ENCODE assay signal across 8 cellular contexts in the genomic region with DNA sequence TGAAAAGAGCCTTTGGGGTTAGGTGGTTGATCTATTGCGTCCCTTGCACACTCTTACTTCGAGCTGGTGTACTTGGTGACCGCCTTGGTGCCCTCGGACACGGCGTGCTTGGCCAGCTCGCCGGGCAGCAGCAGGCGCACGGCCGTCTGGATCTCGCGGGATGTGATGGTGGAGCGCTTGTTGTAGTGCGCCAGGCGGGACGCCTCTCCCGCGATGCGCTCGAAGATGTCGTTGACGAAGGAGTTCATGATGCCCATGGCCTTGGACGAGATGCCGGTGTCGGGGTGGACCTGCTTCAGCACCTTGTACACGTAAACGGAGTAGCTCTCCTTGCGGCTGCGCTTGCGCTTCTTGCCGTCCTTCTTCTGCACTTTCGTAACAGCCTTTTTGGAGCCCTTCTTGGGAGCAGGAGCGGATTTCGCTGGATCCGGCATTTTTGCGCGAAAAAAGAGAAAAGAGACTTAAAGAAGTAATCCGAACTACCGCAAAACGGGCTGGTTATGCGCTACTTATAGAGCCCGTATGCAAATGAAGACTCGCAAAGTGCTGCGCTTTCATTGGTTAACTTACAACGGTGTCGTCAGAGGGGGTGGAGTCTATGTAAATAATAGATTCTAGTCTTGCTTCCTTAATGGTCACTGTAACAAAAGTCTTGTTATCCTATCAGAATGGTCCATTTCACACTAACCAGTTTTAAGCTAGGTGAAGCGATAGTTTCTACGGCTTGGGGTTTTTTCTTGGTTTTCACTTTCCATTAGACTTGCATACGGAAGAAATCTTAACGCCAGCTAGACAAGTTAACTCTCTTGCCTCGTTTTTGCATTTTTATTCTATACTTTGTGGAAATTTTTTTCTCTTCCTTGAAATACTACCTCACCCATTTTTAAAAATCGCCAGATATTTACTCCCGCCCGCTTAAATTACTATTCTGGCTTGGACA. TPM values are rescaled to one million over a fixed set of nuclear protein-coding genes. Genes with fewer than 3 reads are reported as not detected.
DNase-seq lines count a peak whose midpoint lies in the region; ATAC-seq and TF ChIP-seq lines count a peak whose summit lies in the region.
"Not testable (repeated sequence)": the region's sequence is repeated elsewhere in the genome, so short reads cannot be mapped to it uniquely, and the experiment has no call there.

No MANE protein-coding gene starts in this region.

- H3K9ac ChIP-seq in IMR-90 (ENCODE audit: low read depth, low read length), result peak overlapping the region; percentile 24; the same call in 1 of the 2 replicates
- H3K9ac ChIP-seq in mucosa of rectum (ENCODE audit: low read depth in 1 of 2, low read length in 2 of 2), result peak overlapping the region; percentile 65 to 68

- CTCF ChIA-PET in IMR-90 (lab: Yijun Ruan, JAX); OCI-LY7 (lab: Charles Lee; ENCODE audit: unreplicated experiment): not testable (repeated sequence)

- 0% methylated on average over 1 of the region's 55 CpGs; no CpG with 5 or more reads in 1 of the 2 experiments for WGBS in IMR-90 (ENCODE audit: extremely low coverage in 2 of 2, insufficient read length in 1 of 2), 2 experiments

- H4K8ac ChIP-seq in IMR-90 (ENCODE audit: low read depth in 2 of 2, low read length in 2 of 2), result not testable (repeated sequence)

- H3K9me2 ChIP-seq in OCI-LY7 (ENCODE audit: insufficient read depth, low read length), result not testable (repeated sequence)

- TF ChIP-seq POLR2A in IMR-90 (IDR thresholded peaks at IDR 0.05; ENCODE audit: low read depth, low read length), result peak; percentile 68; the same call in 1 of the 2 replicates

- not testable (repeated sequence) for H3K56ac ChIP-seq in IMR-90 (ENCODE audit: extremely low read depth, insufficient read depth, low read length)

- BruUV-seq in IMR-90 (replicated peaks; lab: Mats Ljungman, UMichigan) (TSS peak; percentile 90), OCI-LY7 (replicated peaks; lab: Mats Ljungman, UMichigan) (TSS peak; percentile 95)

- in situ Hi-C loops in IMR-90 (cut with MboI; ENCODE audit: low sequenced_read_pairs), result not testable (repeated sequence)

- peak overlapping the region; percentile 68 for H2BK5ac ChIP-seq in IMR-90 (ENCODE audit: low read depth, low read length, poor library complexity, severe bottlenecking)

- H3K4me2 ChIP-seq in IMR-90 (ENCODE audit: low read depth, low read length), result peak overlapping the region; percentile 66
- H3K4me2 ChIP-seq in OCI-LY7 (ENCODE audit: low read length), result peak overlapping the region; percentile 75

- H2AFZ ChIP-seq in IMR-90 (replicated peaks; ENCODE audit: low read length, poor library complexity); OCI-LY7 (ENCODE audit: low read length): not testable (repeated sequence)

- H2BK15ac ChIP-seq in IMR-90 (ENCODE audit: low read depth, low read length), result not testable (repeated sequence)

- H3K4me3 ChIP-seq in IMR-90 (ENCODE audit: insufficient read depth, low read depth, low read length) (peak overlapping the region; percentile 45), OCI-LY7 (ENCODE audit: low read depth, low read length, poor library complexity, severe bottlenecking) (peak overlapping the region; percentile 69), epithelial cell of proximal tubule (ENCODE audit: low read depth, low read length) (peak overlapping the region; percentile 46), mucosa of rectum (ENCODE audit: low read length in 2 of 2) (peak overlapping the region; percentile 70 to 73)

- H3K4ac ChIP-seq in IMR-90 (ENCODE audit: low read depth, low read length), result not testable (repeated sequence)

- not testable (repeated sequence) for H4K91ac ChIP-seq in IMR-90 (ENCODE audit: insufficient read depth, low read depth, low read length)

- H4K20me1 ChIP-seq in IMR-90 (ENCODE audit: insufficient read depth, low read length); OCI-LY7 (ENCODE audit: insufficient read depth, low read length): not testable (repeated sequence)

- not testable (repeated sequence) for H2BK120ac ChIP-seq in IMR-90 (ENCODE audit: low read depth, low read length)

- H2AK5ac ChIP-seq in IMR-90 (ENCODE audit: low read depth, low read length), result not testable (repeated sequence)

- H3K9me3 ChIP-seq in IMR-90 (ENCODE audit: control insufficient read depth, insufficient read depth, low read length); OCI-LY7 (ENCODE audit: low read length); mucosa of rectum (ENCODE audit: control insufficient read depth in 2 of 2, low read length in 2 of 2): not testable (repeated sequence)

- not testable (repeated sequence) for H3K18ac ChIP-seq in IMR-90 (ENCODE audit: low read depth, low read length)

- H3K27me3 ChIP-seq in IMR-90 (ENCODE audit: control insufficient read depth, insufficient read depth, low read length); mucosa of rectum (ENCODE audit: control insufficient read depth in 2 of 2, insufficient read depth in 2 of 2, low read length in 2 of 2): not testable (repeated sequence)

- H3K9me1 ChIP-seq in IMR-90 (ENCODE audit: insufficient read depth, low read length), result not testable (repeated sequence)

- H2AK9ac ChIP-seq in IMR-90 (replicated peaks; ENCODE audit: low read depth, low read length, poor library complexity), result not testable (repeated sequence)

- DNase-seq in DMS 273 (lab: John Stamatoyannopoulos, UW; ENCODE audit: unreplicated experiment) (peak; percentile 83), IMR-90 (peak; percentile 94), OCI-LY7 (ENCODE audit: low spot score) (peak; percentile 92), activated T-cell treated with anti-CD3 and anti-CD28 coated beads for 24 hours (ENCODE audit: low read depth) (peak; percentile 76), epithelial cell of proximal tubule (ENCODE audit: low read depth) (peak; percentile 76)
- peak; percentile 59 to 64 for DNase-seq in stimulated activated CD8-positive, alpha-beta memory T cell treated with anti-CD3 and anti-CD28 coated beads, Interleukin-4, amount 100 ng/mL, for 1 hour (ENCODE audit: low read depth in 2 of 2, low spot score in 1 of 2)

- H3K14ac ChIP-seq in IMR-90 (replicated peaks; ENCODE audit: low read depth, low read length), result 0 out of 2 replicates have a peak overlapping the region, but pooled peaks have one; percentile 19

- TF ChIP-seq CTCF in IMR-90 (conservative IDR thresholded peaks at IDR 0.05; ENCODE audit: low read depth, low read length); OCI-LY7 (conservative IDR thresholded peaks at IDR 0.05; ENCODE audit: low read length); epithelial cell of proximal tubule (conservative IDR thresholded peaks at IDR 0.05; ENCODE audit: low read depth, low read length): not testable (repeated sequence)

- H3K36me3 ChIP-seq in IMR-90 (ENCODE audit: control insufficient read depth, insufficient read depth, low read length); OCI-LY7 (ENCODE audit: insufficient read depth, low read length); mucosa of rectum (ENCODE audit: control insufficient read depth in 2 of 2, insufficient read depth in 2 of 2, low read length in 2 of 2): not testable (repeated sequence)

- not testable (repeated sequence) for TF ChIP-seq RAD21 in IMR-90 (IDR thresholded peaks at IDR 0.05; ENCODE audit: low read length)

- dilution Hi-C loops in IMR-90 (cut with HindIII; ENCODE audit: low sequenced_read_pairs, unreplicated experiment), result not testable (repeated sequence)

- H3K79me1 ChIP-seq in IMR-90 (ENCODE audit: low read depth in 1 of 2, low read length in 2 of 2), result not testable (repeated sequence)

- peak; percentile 81 for ATAC-seq in GM21529 (IDR thresholded peaks at IDR 0.05; ENCODE audit: unreplicated experiment)
- peak; percentile 95 for ATAC-seq in IMR-90 (ENCODE audit: low read depth)

- H2BK20ac ChIP-seq in IMR-90 (ENCODE audit: low read depth, low read length), result not testable (repeated sequence)

- H3K79me2 ChIP-seq in OCI-LY7 (ENCODE audit: insufficient read depth, low read depth, low read length), result not testable (repeated sequence)

- POLR2A ChIA-PET in IMR-90 (lab: Charles Lee; ENCODE audit: unreplicated experiment); OCI-LY7 (lab: Charles Lee): not testable (repeated sequence)

- not testable (repeated sequence) for H3K23ac ChIP-seq in IMR-90 (ENCODE audit: low read depth, low read length)

- not testable (repeated sequence) for H4K5ac ChIP-seq in IMR-90 (ENCODE audit: low read depth, low read length)

- peak overlapping the region; percentile 32; the same call in 1 of the 2 replicates for H3K27ac ChIP-seq in IMR-90 (ENCODE audit: insufficient read depth, low read length)
- peak overlapping the region; percentile 87 for H3K27ac ChIP-seq in OCI-LY7 (ENCODE audit: low read depth, low read length, poor library complexity, severe bottlenecking)
- peak overlapping the region; percentile 81 for H3K27ac ChIP-seq in mucosa of rectum (ENCODE audit: low read depth in 2 of 2, low read length in 2 of 2)

- not testable (repeated sequence) for H3K4me1 ChIP-seq in IMR-90 (ENCODE audit: control insufficient read depth, insufficient read depth, low read length); OCI-LY7 (ENCODE audit: insufficient read depth, low read length, poor library complexity, severe bottlenecking); mucosa of rectum (ENCODE audit: control insufficient read depth in 2 of 2, insufficient read depth in 2 of 2, low read length in 2 of 2)

- intact Hi-C loops in IMR-90 (cut with micrococcal nuclease); OCI-LY7 (cut with micrococcal nuclease; ENCODE audit: unreplicated experiment): not testable (repeated sequence)

RNA-seq across cellular contexts. Expression of a gene that starts 29.7 kb away (rescaled TPM):
- total RNA-seq in IMR-90 (2012; rRNA removed), result not detected in 2 replicates
- not detected in 2 replicates for polyA plus RNA-seq in IMR-90 (2012; rRNA removed)
- not detected in 2 replicates for polyA plus RNA-seq in IMR-90 (2012; cell fraction: cytosol; rRNA removed)
- not detected in 2 replicates for polyA plus RNA-seq in IMR-90 (2012; cell fraction: nucleus; rRNA removed; ENCODE audit: low replicate concordance)
- total RNA-seq in OCI-LY7 (2014; rRNA removed; shearing (Covaris generic)), result not detected in 2 replicates
- not detected in 2 replicates for total RNA-seq in OCI-LY7 (2022)
- not detected in 2 replicates for total RNA-seq in epithelial cell of proximal tubule

Comparison
In these comparisons a context has a peak if more than half of its experiments do, and no peak if none do; other contexts are left out.
1. Peak in every context shown above with its lines: DNase-seq, ATAC-seq, H3K4me3 ChIP-seq and H3K27ac ChIP-seq.
2. H3K27ac ChIP-seq: peak in every context shown above with its lines; median percentile 87 in OCI-LY7; 81 in mucosa of rectum; 32 in IMR-90.